Comparison of ENCODE assay signal across 1 cellular context in the genomic region with DNA sequence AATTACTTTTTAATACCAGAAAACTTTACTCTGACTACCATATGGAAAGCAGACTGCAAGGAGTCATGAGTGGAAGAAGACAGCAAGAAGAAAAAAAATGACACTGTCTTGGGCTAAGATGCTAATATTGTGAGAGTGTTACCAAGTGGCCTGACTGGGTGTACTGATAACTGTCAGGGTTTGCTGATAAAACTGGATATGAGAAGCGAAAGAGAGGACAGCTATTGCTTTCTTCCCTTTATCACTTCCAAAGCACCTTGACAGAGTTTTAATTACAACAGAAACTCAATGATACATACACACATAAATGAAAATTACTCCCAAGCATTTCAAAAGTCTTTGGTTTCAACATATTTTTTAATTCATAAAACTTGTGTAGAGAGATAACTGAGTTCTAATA.
TF ChIP-seq lines count a peak whose summit lies in the region.

No MANE protein-coding gene starts in this region.

TF ChIP-seq in K562, 482 proteins besides CTCF, POLR2A, EP300 and RAD21 (continued from another document and continues in another):
- TF ChIP-seq, protein P1, sequence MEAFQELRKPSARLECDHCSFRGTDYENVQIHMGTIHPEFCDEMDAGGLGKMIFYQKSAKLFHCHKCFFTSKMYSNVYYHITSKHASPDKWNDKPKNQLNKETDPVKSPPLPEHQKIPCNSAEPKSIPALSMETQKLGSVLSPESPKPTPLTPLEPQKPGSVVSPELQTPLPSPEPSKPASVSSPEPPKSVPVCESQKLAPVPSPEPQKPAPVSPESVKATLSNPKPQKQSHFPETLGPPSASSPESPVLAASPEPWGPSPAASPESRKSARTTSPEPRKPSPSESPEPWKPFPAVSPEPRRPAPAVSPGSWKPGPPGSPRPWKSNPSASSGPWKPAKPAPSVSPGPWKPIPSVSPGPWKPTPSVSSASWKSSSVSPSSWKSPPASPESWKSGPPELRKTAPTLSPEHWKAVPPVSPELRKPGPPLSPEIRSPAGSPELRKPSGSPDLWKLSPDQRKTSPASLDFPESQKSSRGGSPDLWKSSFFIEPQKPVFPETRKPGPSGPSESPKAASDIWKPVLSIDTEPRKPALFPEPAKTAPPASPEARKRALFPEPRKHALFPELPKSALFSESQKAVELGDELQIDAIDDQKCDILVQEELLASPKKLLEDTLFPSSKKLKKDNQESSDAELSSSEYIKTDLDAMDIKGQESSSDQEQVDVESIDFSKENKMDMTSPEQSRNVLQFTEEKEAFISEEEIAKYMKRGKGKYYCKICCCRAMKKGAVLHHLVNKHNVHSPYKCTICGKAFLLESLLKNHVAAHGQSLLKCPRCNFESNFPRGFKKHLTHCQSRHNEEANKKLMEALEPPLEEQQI (IDR thresholded peaks at IDR 0.05): peak; percentile 84
- no peak for TF ChIP-seq CBX8 (IDR thresholded peaks at IDR 0.05; ENCODE audit: borderline replicate concordance, extremely low read depth, low read depth, low read length, poor library complexity, severe bottlenecking)
- no peak for TF ChIP-seq NCOA1 (IDR thresholded peaks at IDR 0.05; ENCODE audit: low read depth)
- TF ChIP-seq POLR3A (IDR thresholded peaks at IDR 0.05; ENCODE audit: borderline replicate concordance, extremely low read depth, insufficient read depth, insufficient read length): no peak
- TF ChIP-seq, protein P2, sequence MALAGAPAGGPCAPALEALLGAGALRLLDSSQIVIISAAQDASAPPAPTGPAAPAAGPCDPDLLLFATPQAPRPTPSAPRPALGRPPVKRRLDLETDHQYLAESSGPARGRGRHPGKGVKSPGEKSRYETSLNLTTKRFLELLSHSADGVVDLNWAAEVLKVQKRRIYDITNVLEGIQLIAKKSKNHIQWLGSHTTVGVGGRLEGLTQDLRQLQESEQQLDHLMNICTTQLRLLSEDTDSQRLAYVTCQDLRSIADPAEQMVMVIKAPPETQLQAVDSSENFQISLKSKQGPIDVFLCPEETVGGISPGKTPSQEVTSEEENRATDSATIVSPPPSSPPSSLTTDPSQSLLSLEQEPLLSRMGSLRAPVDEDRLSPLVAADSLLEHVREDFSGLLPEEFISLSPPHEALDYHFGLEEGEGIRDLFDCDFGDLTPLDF (CRISPR knock-in tag; IDR thresholded peaks at IDR 0.05): no peak
- no peak for TF ChIP-seq KLF1 (tag; IDR thresholded peaks at IDR 0.05)
- TF ChIP-seq, protein P3, sequence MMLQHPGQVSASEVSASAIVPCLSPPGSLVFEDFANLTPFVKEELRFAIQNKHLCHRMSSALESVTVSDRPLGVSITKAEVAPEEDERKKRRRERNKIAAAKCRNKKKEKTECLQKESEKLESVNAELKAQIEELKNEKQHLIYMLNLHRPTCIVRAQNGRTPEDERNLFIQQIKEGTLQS (IDR thresholded peaks at IDR 0.05): no peak
- TF ChIP-seq, protein P3 (CRISPR knock-in tag; conservative IDR thresholded peaks at IDR 0.05): no peak
- no peak for TF ChIP-seq PRPF4 (IDR thresholded peaks at IDR 0.05; ENCODE audit: insufficient read depth, low read depth, low read length, poor library complexity, severe bottlenecking)
- TF ChIP-seq TEAD1 (CRISPR knock-in tag; IDR thresholded peaks at IDR 0.05): no peak
- no peak for TF ChIP-seq TAF15 (IDR thresholded peaks at IDR 0.05; ENCODE audit: low read depth, low read length)
- TF ChIP-seq, protein P4, sequence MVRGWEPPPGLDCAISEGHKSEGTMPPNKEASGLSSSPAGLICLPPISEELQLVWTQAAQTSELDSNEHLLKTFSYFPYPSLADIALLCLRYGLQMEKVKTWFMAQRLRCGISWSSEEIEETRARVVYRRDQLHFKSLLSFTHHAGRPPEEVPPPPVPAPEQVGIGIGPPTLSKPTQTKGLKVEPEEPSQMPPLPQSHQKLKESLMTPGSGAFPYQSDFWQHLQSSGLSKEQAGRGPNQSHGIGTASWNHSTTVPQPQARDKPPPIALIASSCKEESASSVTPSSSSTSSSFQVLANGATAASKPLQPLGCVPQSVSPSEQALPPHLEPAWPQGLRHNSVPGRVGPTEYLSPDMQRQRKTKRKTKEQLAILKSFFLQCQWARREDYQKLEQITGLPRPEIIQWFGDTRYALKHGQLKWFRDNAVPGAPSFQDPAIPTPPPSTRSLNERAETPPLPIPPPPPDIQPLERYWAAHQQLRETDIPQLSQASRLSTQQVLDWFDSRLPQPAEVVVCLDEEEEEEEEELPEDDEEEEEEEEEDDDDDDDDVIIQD (CRISPR knock-in tag; IDR thresholded peaks at IDR 0.05): no peak
- no peak for TF ChIP-seq ZNF436 (CRISPR knock-in tag; IDR thresholded peaks at IDR 0.05)
- TF ChIP-seq XRCC4 (IDR thresholded peaks at IDR 0.05; ENCODE audit: extremely low read depth, insufficient read depth, insufficient read length): no peak
- TF ChIP-seq, protein P5, sequence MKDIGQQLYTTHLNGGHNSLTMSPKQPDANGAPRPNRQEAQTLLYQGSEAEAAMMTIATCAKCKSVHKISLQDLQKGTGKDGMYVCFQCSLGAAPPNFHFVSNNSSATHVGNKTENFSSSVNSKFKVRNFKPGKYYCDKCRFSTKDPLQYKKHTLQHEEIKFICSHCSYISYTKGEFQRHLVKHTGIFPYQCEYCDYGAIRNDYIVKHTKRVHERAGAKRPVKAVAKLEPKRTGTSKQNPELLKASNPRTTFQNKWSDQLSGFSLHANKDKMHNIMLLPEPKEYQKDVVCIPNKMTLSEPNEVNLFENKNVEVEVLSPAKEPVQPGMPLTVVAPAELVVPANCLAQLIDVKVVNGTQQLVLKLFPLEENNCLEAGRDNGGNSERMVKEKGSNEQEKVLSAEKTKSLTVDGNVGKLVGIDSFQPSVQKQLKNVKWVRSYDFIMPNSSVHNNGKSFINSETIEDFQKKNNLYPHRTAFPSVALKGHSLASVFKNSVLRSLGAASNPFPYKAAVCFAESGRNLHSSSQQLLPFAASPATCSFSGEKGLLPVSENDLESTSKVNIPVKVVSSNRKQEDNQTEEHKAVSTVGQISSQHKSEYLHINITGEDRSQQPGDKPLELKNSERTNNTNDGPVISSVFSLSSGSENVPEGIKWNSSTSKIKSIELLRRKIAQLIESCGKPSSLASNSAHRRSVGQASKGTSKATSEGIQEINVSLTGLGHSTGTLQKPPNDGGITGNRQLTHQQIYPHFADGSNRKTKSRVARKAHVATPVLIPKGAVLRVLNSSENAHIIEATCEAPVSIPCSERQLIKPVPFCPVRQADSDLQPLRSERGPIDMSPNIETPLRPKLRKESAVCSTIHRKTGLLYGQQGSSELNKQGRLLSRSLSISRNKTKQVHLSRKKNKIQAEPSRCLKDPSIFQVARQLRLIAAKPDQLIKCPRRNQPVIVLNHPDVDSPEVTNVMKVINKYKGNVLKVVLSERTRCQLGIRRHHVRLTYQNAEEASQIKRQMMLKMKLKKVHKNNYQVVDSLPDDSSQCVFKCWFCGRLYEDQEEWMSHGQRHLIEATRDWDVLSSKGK (CRISPR knock-in tag; IDR thresholded peaks at IDR 0.05): no peak
- TF ChIP-seq NCOR1 (IDR thresholded peaks at IDR 0.05): peak; percentile 89
- TF ChIP-seq ZC3H11A (IDR thresholded peaks at IDR 0.05; ENCODE audit: low read depth, low read length): no peak
- TF ChIP-seq FIP1L1 (IDR thresholded peaks at IDR 0.05; ENCODE audit: low read depth, low read length, poor library complexity, severe bottlenecking): no peak
- TF ChIP-seq, protein P6, sequence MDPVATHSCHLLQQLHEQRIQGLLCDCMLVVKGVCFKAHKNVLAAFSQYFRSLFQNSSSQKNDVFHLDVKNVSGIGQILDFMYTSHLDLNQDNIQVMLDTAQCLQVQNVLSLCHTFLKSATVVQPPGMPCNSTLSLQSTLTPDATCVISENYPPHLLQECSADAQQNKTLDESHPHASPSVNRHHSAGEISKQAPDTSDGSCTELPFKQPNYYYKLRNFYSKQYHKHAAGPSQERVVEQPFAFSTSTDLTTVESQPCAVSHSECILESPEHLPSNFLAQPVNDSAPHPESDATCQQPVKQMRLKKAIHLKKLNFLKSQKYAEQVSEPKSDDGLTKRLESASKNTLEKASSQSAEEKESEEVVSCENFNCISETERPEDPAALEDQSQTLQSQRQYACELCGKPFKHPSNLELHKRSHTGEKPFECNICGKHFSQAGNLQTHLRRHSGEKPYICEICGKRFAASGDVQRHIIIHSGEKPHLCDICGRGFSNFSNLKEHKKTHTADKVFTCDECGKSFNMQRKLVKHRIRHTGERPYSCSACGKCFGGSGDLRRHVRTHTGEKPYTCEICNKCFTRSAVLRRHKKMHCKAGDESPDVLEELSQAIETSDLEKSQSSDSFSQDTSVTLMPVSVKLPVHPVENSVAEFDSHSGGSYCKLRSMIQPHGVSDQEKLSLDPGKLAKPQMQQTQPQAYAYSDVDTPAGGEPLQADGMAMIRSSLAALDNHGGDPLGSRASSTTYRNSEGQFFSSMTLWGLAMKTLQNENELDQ (CRISPR knock-in tag; IDR thresholded peaks at IDR 0.05; ENCODE audit: borderline replicate concordance): no peak
- TF ChIP-seq, protein P7, sequence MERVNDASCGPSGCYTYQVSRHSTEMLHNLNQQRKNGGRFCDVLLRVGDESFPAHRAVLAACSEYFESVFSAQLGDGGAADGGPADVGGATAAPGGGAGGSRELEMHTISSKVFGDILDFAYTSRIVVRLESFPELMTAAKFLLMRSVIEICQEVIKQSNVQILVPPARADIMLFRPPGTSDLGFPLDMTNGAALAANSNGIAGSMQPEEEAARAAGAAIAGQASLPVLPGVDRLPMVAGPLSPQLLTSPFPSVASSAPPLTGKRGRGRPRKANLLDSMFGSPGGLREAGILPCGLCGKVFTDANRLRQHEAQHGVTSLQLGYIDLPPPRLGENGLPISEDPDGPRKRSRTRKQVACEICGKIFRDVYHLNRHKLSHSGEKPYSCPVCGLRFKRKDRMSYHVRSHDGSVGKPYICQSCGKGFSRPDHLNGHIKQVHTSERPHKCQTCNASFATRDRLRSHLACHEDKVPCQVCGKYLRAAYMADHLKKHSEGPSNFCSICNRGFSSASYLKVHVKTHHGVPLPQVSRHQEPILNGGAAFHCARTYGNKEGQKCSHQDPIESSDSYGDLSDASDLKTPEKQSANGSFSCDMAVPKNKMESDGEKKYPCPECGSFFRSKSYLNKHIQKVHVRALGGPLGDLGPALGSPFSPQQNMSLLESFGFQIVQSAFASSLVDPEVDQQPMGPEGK (CRISPR knock-in tag; IDR thresholded peaks at IDR 0.05; ENCODE audit: borderline replicate concordance): no peak
- peak; percentile 79 for TF ChIP-seq GATAD2B (IDR thresholded peaks at IDR 0.05; ENCODE audit: borderline replicate concordance)
- no peak for TF ChIP-seq BRD4 (IDR thresholded peaks at IDR 0.05)
- TF ChIP-seq, protein P8, sequence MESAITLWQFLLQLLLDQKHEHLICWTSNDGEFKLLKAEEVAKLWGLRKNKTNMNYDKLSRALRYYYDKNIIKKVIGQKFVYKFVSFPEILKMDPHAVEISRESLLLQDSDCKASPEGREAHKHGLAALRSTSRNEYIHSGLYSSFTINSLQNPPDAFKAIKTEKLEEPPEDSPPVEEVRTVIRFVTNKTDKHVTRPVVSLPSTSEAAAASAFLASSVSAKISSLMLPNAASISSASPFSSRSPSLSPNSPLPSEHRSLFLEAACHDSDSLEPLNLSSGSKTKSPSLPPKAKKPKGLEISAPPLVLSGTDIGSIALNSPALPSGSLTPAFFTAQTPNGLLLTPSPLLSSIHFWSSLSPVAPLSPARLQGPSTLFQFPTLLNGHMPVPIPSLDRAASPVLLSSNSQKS (CRISPR knock-in tag; IDR thresholded peaks at IDR 0.05): no peak
- peak; percentile 36 for TF ChIP-seq HDAC3 (IDR thresholded peaks at IDR 0.05; ENCODE audit: borderline replicate concordance, partially characterized antibody)
- peak; percentile 50 for TF ChIP-seq DACH1 (IDR thresholded peaks at IDR 0.05; ENCODE audit: partially characterized antibody)
- TF ChIP-seq NFYB (IDR thresholded peaks at IDR 0.05; ENCODE audit: extremely low read depth, insufficient read length): no peak
- peak; percentile 49; the same call in 1 of the 2 replicates for TF ChIP-seq FOXJ2 (tag; IDR thresholded peaks at IDR 0.05)
- peak; percentile 74; the same call in 1 of the 2 replicates for TF ChIP-seq CC2D1A (IDR thresholded peaks at IDR 0.05)
- no peak for TF ChIP-seq COPS2 (conservative IDR thresholded peaks at IDR 0.05)
- 0 out of 2 replicates have a peak, but pooled peaks have one; percentile 53 for TF ChIP-seq ZNF766 (CRISPR knock-in tag; conservative IDR thresholded peaks at IDR 0.05)
- TF ChIP-seq MYBL2 (IDR thresholded peaks at IDR 0.05; ENCODE audit: low read depth): no peak
- TF ChIP-seq MYBL2 (CRISPR knock-in tag; IDR thresholded peaks at IDR 0.05; ENCODE audit: borderline replicate concordance): no peak
- TF ChIP-seq, protein P9, sequence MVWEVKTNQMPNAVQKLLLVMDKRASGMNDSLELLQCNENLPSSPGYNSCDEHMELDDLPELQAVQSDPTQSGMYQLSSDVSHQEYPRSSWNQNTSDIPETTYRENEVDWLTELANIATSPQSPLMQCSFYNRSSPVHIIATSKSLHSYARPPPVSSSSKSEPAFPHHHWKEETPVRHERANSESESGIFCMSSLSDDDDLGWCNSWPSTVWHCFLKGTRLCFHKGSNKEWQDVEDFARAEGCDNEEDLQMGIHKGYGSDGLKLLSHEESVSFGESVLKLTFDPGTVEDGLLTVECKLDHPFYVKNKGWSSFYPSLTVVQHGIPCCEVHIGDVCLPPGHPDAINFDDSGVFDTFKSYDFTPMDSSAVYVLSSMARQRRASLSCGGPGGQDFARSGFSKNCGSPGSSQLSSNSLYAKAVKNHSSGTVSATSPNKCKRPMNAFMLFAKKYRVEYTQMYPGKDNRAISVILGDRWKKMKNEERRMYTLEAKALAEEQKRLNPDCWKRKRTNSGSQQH (CRISPR knock-in tag; IDR thresholded peaks at IDR 0.05): no peak
- TF ChIP-seq, protein P10, sequence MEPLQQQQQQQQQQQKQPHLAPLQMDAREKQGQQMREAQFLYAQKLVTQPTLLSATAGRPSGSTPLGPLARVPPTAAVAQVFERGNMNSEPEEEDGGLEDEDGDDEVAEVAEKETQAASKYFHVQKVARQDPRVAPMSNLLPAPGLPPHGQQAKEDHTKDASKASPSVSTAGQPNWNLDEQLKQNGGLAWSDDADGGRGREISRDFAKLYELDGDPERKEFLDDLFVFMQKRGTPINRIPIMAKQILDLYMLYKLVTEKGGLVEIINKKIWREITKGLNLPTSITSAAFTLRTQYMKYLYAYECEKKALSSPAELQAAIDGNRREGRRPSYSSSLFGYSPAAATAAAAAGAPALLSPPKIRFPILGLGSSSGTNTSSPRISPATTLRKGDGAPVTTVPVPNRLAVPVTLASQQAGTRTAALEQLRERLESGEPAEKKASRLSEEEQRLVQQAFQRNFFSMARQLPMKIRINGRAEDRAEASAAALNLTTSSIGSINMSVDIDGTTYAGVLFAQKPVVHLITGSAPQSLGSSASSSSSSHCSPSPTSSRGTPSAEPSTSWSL (CRISPR knock-in tag; IDR thresholded peaks at IDR 0.05; ENCODE audit: borderline replicate concordance): no peak
- no peak for TF ChIP-seq ZC3H8 (IDR thresholded peaks at IDR 0.05)
- TF ChIP-seq NCOA2 (IDR thresholded peaks at IDR 0.05; ENCODE audit: partially characterized antibody in 2 of 2): no peak
- TF ChIP-seq NFRKB (IDR thresholded peaks at IDR 0.05; ENCODE audit: low read depth): no peak
- TF ChIP-seq RBM39 (optimal IDR thresholded peaks at IDR 0.05; ENCODE audit: low read depth, low read length): no peak
- TF ChIP-seq TSC22D4 (tag; IDR thresholded peaks at IDR 0.05): no peak
- TF ChIP-seq ESRRA (IDR thresholded peaks at IDR 0.05; ENCODE audit: borderline replicate concordance, low read depth): no peak
- peak; percentile 80; the same call in 1 of the 2 replicates for TF ChIP-seq SMARCC2 (IDR thresholded peaks at IDR 0.05; ENCODE audit: low read depth)
- no peak for TF ChIP-seq PHB (CRISPR knock-in tag; IDR thresholded peaks at IDR 0.05)
- no peak for TF ChIP-seq NRF1 (conservative IDR thresholded peaks at IDR 0.05 in 1 of 2, IDR thresholded peaks at IDR 0.05 in 1 of 2)
- TF ChIP-seq TFAM (CRISPR knock-in tag; conservative IDR thresholded peaks at IDR 0.05): no peak
- TF ChIP-seq ZNF75A (CRISPR knock-in tag; IDR thresholded peaks at IDR 0.05): no peak
- TF ChIP-seq ZNF699 (CRISPR knock-in tag; IDR thresholded peaks at IDR 0.05; ENCODE audit: insufficient replicate concordance): no peak
